In genomic region chr13:21603531-21604448, GRCh38 we compare ENCODE assay signal across 1 cellular context.
TF ChIP-seq lines count a peak whose summit lies in the region.

Gene MICU2 (minus strand): TSS chr13:21604170. CDS start chr13:21604148, 22 bp downstream.

TF ChIP-seq in GM12878, 131 proteins besides CTCF, POLR2A, EP300 and RAD21 (continued from another document and continues in another):
- peak; percentile 85 for TF ChIP-seq ZNF687 (IDR thresholded peaks at IDR 0.05)
- TF ChIP-seq LARP7 (IDR thresholded peaks at IDR 0.05), result peak; percentile 98
- TF ChIP-seq MYC (IDR thresholded peaks at IDR 0.05; ENCODE audit: insufficient read depth, insufficient read length, insufficient replicate concordance, low read length, severe bottlenecking), result no peak
- no peak for TF ChIP-seq YBX1 (IDR thresholded peaks at IDR 0.05)
- peak; percentile 61 for TF ChIP-seq HCFC1 (IDR thresholded peaks at IDR 0.05; ENCODE audit: low read length)
- peak; percentile 89 for TF ChIP-seq IKZF1 (conservative IDR thresholded peaks at IDR 0.05)
- peak; percentile 100 for TF ChIP-seq YY1 (IDR thresholded peaks at IDR 0.05; ENCODE audit: low read depth, low read length)
- no peak for TF ChIP-seq MTA3 (IDR thresholded peaks at IDR 0.05; ENCODE audit: borderline replicate concordance, low read length)
- TF ChIP-seq JUNB (IDR thresholded peaks at IDR 0.05), result no peak
- TF ChIP-seq HDGF (IDR thresholded peaks at IDR 0.05), result peak; percentile 38; the same call in 1 of the 2 replicates
- no peak for TF ChIP-seq MEF2A (IDR thresholded peaks at IDR 0.05; ENCODE audit: insufficient read depth, low read depth, low read length)
- no peak for TF ChIP-seq RELA (IDR thresholded peaks at IDR 0.05; ENCODE audit: borderline replicate concordance, partially characterized antibody)
- peak; percentile 9 for TF ChIP-seq SIX5 (IDR thresholded peaks at IDR 0.05; ENCODE audit: low read depth, low read length, severe bottlenecking)
- TF ChIP-seq USF1 (IDR thresholded peaks at IDR 0.05; ENCODE audit: borderline replicate concordance, extremely low read length, insufficient read depth, low read depth, low read length), result no peak
- no peak; the same call in 1 of the 2 replicates for TF ChIP-seq ZBTB33 (IDR thresholded peaks at IDR 0.05)
- no peak for TF ChIP-seq JUND (IDR thresholded peaks at IDR 0.05; ENCODE audit: low read depth, low read length)
- no peak for TF ChIP-seq ESRRA (IDR thresholded peaks at IDR 0.05; ENCODE audit: low read length)
- peak; percentile 77; the same call in 1 of the 2 replicates for TF ChIP-seq RB1 (IDR thresholded peaks at IDR 0.05; ENCODE audit: borderline replicate concordance)
- no peak for TF ChIP-seq NR2C2 (IDR thresholded peaks at IDR 0.05; ENCODE audit: borderline replicate concordance, control insufficient read depth, insufficient read length, low read depth)
- peak; percentile 91 for TF ChIP-seq MXI1 (IDR thresholded peaks at IDR 0.05; ENCODE audit: low read depth, low read length)
- TF ChIP-seq USF2 (IDR thresholded peaks at IDR 0.05; ENCODE audit: borderline replicate concordance, low read depth, low read length), result no peak
- no peak for TF ChIP-seq NFXL1 (IDR thresholded peaks at IDR 0.05; ENCODE audit: borderline replicate concordance)
- peak; percentile 89 for TF ChIP-seq ELK1 (IDR thresholded peaks at IDR 0.05; ENCODE audit: low read depth, low read length)
- TF ChIP-seq DPF2 (IDR thresholded peaks at IDR 0.05), result peak; percentile 92; the same call in 1 of the 2 replicates
- no peak for TF ChIP-seq NFIC (IDR thresholded peaks at IDR 0.05; ENCODE audit: low read depth, low read length)
- TF ChIP-seq ZBTB40 (IDR thresholded peaks at IDR 0.05; ENCODE audit: borderline replicate concordance), result peak; percentile 35; the same call in 1 of the 2 replicates
- TF ChIP-seq KLF5 (IDR thresholded peaks at IDR 0.05; ENCODE audit: partially characterized antibody), result peak; percentile 87
- 0 out of 2 replicates have a peak, but pooled peaks have one; percentile 17 for TF ChIP-seq STAT1 (conservative IDR thresholded peaks at IDR 0.05)
- peak; percentile 38 for TF ChIP-seq NRF1 (conservative IDR thresholded peaks at IDR 0.05; ENCODE audit: low read depth, low read length)
- TF ChIP-seq RAD51 (IDR thresholded peaks at IDR 0.05), result no peak
- TF ChIP-seq GATAD2B (conservative IDR thresholded peaks at IDR 0.05; ENCODE audit: low read depth), result peak; percentile 97
- TF ChIP-seq BHLHE40 (IDR thresholded peaks at IDR 0.05; ENCODE audit: borderline replicate concordance in 1 of 2, low read depth in 2 of 2, low read length in 1 of 2), result peak; percentile 22 to 45; a peak in 1 of 4 replicates
- TF ChIP-seq IRF3 (IDR thresholded peaks at IDR 0.05), result peak; percentile 22; the same call in 1 of the 2 replicates
- no peak for TF ChIP-seq SMARCA5 (IDR thresholded peaks at IDR 0.05)
- no peak for TF ChIP-seq FOXK2 (IDR thresholded peaks at IDR 0.05)
- TF ChIP-seq EED (IDR thresholded peaks at IDR 0.05; ENCODE audit: low read depth), result no peak
- TF ChIP-seq BCL11A (IDR thresholded peaks at IDR 0.05; ENCODE audit: low read depth, low read length), result no peak
- no peak for TF ChIP-seq ZBTB4 (CRISPR knock-in tag; IDR thresholded peaks at IDR 0.05)
- peak; percentile 99 for TF ChIP-seq CHD2 (IDR thresholded peaks at IDR 0.05; ENCODE audit: borderline replicate concordance, low read depth, low read length)
- TF ChIP-seq HDAC2 (IDR thresholded peaks at IDR 0.05), result no peak
- no peak for TF ChIP-seq ATF3 (IDR thresholded peaks at IDR 0.05; ENCODE audit: borderline replicate concordance, extremely low read depth, low read depth, low read length)
- TF ChIP-seq IRF5 (IDR thresholded peaks at IDR 0.05; ENCODE audit: borderline replicate concordance), result peak; percentile 70
